In genomic region chr17:47615766-47616424, GRCh38 we compare ENCODE assay signal across 8 cellular contexts. TPM values are rescaled to one million over a fixed set of nuclear protein-coding genes. Genes with fewer than 3 reads are reported as not detected.
A peak's percentile ranks its signal among the peaks of the same experiment; 100 is the strongest.
DNase-seq lines count a peak whose midpoint lies in the region; ATAC-seq and TF ChIP-seq lines count a peak whose summit lies in the region.

No MANE protein-coding gene starts in this region.

- no peaks in the 10 kb centered on the region for H3K9me2 ChIP-seq in MM.1S (replicated peaks; ENCODE audit: insufficient read depth, low read length)
- no peaks in the 10 kb centered on the region for H3K9me2 ChIP-seq in SU-DHL-6 (replicated peaks; ENCODE audit: insufficient read depth, low read length)

- H2AFZ ChIP-seq in MM.1S (ENCODE audit: low read length) (no peak overlapping the region), SU-DHL-6 (ENCODE audit: low read depth, low read length, severe bottlenecking) (no peak overlapping the region), parathyroid adenoma (no peak overlapping the region)

- no peak for ATAC-seq in GM19463 (IDR thresholded peaks at IDR 0.05; ENCODE audit: unreplicated experiment)
- no peak for ATAC-seq in HG02763 (IDR thresholded peaks at IDR 0.05; ENCODE audit: unreplicated experiment)

- H3K9me3 ChIP-seq in MM.1S (replicated peaks; ENCODE audit: insufficient read depth, low read length) (no peaks in the 10 kb centered on the region), SU-DHL-6 (ENCODE audit: insufficient read depth, low read length) (no peaks in the 10 kb centered on the region), parathyroid adenoma (ENCODE audit: control insufficient read depth, low read length) (no peaks in the 10 kb centered on the region)

- peaks cover 8% of the 10 kb centered on the region; the same call in 1 of the 2 replicates for H3K79me2 ChIP-seq in MM.1S (ENCODE audit: low read length)
- no peaks in the 10 kb centered on the region for H3K79me2 ChIP-seq in SU-DHL-6 (ENCODE audit: insufficient read depth, low read length)
- H3K79me2 ChIP-seq in parathyroid adenoma = no peaks in the 10 kb centered on the region

- H3K4me1 ChIP-seq in MM.1S (ENCODE audit: low read length) (peaks cover 36% of the 10 kb centered on the region), parathyroid adenoma (no peaks in the 10 kb centered on the region)

- TF ChIP-seq CTCF in MM.1S (IDR thresholded peaks at IDR 0.05; ENCODE audit: low read length) (peak; percentile 70), SU-DHL-6 (IDR thresholded peaks at IDR 0.05; ENCODE audit: insufficient read depth, low read length, poor library complexity, severe bottlenecking) (peak; percentile 67), fibroblast of villous mesenchyme (IDR thresholded peaks at IDR 0.05; ENCODE audit: insufficient read depth, low read depth, low read length) (peak; percentile 59), parathyroid adenoma (IDR thresholded peaks at IDR 0.05) (peak; percentile 69)

- peak; percentile 65 for DNase-seq in NCI-H1436 (lab: John Stamatoyannopoulos, UW)
- no peak for DNase-seq in NCI-H1436 treated with DMSO at 0.1 percent for 48 hours (lab: John Stamatoyannopoulos, UW)
- peak; percentile 52 for DNase-seq in MM.1S
- DNase-seq in fibroblast of villous mesenchyme (ENCODE audit: low read depth) = peak; percentile 66

- H3K4me2 ChIP-seq in MM.1S (ENCODE audit: low read depth, low read length) (no peak overlapping the region), SU-DHL-6 (ENCODE audit: low read depth, low read length, poor library complexity, severe bottlenecking) (no peak overlapping the region), parathyroid adenoma (ENCODE audit: low read length) (no peak overlapping the region)

- H3K27ac ChIP-seq in MM.1S (ENCODE audit: low read length) = no peak overlapping the region
- H3K27ac ChIP-seq in SU-DHL-6 (ENCODE audit: low read depth, low read length) = no peak overlapping the region
- no peak overlapping the region for H3K27ac ChIP-seq in parathyroid adenoma

- H3K9ac ChIP-seq in MM.1S (ENCODE audit: low read length) = no peak overlapping the region
- no peak overlapping the region for H3K9ac ChIP-seq in SU-DHL-6 (ENCODE audit: low read length)
- H3K9ac ChIP-seq in parathyroid adenoma = no peak overlapping the region

- H3K4me3 ChIP-seq in MM.1S (ENCODE audit: low read length) = no peak overlapping the region
- H3K4me3 ChIP-seq in SU-DHL-6 (ENCODE audit: insufficient read depth, low read length, poor library complexity, severe bottlenecking) = no peak overlapping the region
- no peak overlapping the region for H3K4me3 ChIP-seq in fibroblast of villous mesenchyme (ENCODE audit: low read depth, low read length)
- no peak overlapping the region for H3K4me3 ChIP-seq in parathyroid adenoma (ENCODE audit: low read depth, low read length)

- H3K36me3 ChIP-seq in MM.1S (replicated peaks; ENCODE audit: insufficient read depth, low read length) (no peaks in the 10 kb centered on the region; the same call in 1 of the 2 replicates), SU-DHL-6 (ENCODE audit: low read length) (peaks cover 10% of the 10 kb centered on the region; the same call in 1 of the 2 replicates), parathyroid adenoma (ENCODE audit: control insufficient read depth, insufficient read depth, low read length) (no peaks in the 10 kb centered on the region)

- H4K20me1 ChIP-seq in MM.1S (ENCODE audit: insufficient read depth, low read length) = no peaks in the 10 kb centered on the region
- no peaks in the 10 kb centered on the region for H4K20me1 ChIP-seq in SU-DHL-6 (ENCODE audit: low read depth, low read length)

- H3K27me3 ChIP-seq in MM.1S (replicated peaks; ENCODE audit: insufficient read depth, low read length) = no peaks in the 10 kb centered on the region
- H3K27me3 ChIP-seq in SU-DHL-6 (ENCODE audit: low read length) = no peaks in the 10 kb centered on the region
- no peaks in the 10 kb centered on the region for H3K27me3 ChIP-seq in parathyroid adenoma (ENCODE audit: control insufficient read depth, insufficient read depth, low read length)

- peaks cover 38% of the 10 kb centered on the region for H3F3A ChIP-seq in MM.1S (ENCODE audit: insufficient read depth, low read length)
- peaks cover 16% of the 10 kb centered on the region; the same call in 1 of the 2 replicates for H3F3A ChIP-seq in SU-DHL-6 (ENCODE audit: insufficient read depth)

RNA-seq across cellular contexts. Expression of gene KPNB1, which starts 33.8 kb away (rescaled TPM):
- total RNA-seq in fibroblast of villous mesenchyme = 325 and 443 TPM in 2 replicates
